10 cellular contexts compared by ENCODE assay signal in genomic region chr17:31919802-31920525, GRCh38. TPM values are rescaled to one million over a fixed set of nuclear protein-coding genes. Genes with fewer than 3 reads are reported as not detected.
DNase-seq lines count a peak whose midpoint lies in the region; ATAC-seq, FAIRE-seq and TF ChIP-seq lines count a peak whose summit lies in the region.
"Had no signal": no experiment of that assay in that cellular context is flagged by ENCODE, and none has a peak within 500 bp of the region (broad histone marks: within the 10 kb centered on the region; RNA-seq: fewer than 3 reads in every experiment).

No MANE protein-coding gene starts in this region.

- H3K9me3 ChIP-seq in HepG2 (ENCODE audit: low read length) (no peaks in the 10 kb centered on the region), right lobe of liver (no peaks in the 10 kb centered on the region), upper lobe of right lung (no peaks in the 10 kb centered on the region)
- H3K9me3 ChIP-seq: heart left ventricle had no signal

- DNase-seq in HepG2 (ENCODE audit: low spot score) (peak; percentile 6), right lobe of liver (no peak), fibroblast of mammary gland (ENCODE audit: low read depth) (peak; percentile 41), upper lobe of right lung (peak; percentile 18), C1 segment of cervical spinal cord (lab: John Stamatoyannopoulos, UW) (no peak), NCI-H146 (lab: John Stamatoyannopoulos, UW) (no peak)
- peak; percentile 34 to 40 for DNase-seq in activated CD4-positive, alpha-beta T cell treated with anti-CD3 and anti-CD28 coated beads, Interleukin-2, amount 50 U/mL, for 48 hours
- DNase-seq: heart left ventricle had no signal

- H3K4me3 ChIP-seq in HepG2 (replicated peaks in 1 of 3; ENCODE audit: insufficient read depth in 1 of 3, low read depth in 2 of 3, low read length in 3 of 3) (no peak overlapping the region), right lobe of liver (no peak overlapping the region), fibroblast of mammary gland (ENCODE audit: control insufficient read depth, low read depth, low read length) (no peak overlapping the region), upper lobe of right lung (no peak overlapping the region)
- H3K4me3 ChIP-seq: heart left ventricle had no signal

- H2AFZ ChIP-seq in HepG2 (ENCODE audit: low read length) = no peak overlapping the region

- intact Hi-C loops in HepG2 (cut with micrococcal nuclease; ENCODE audit: unreplicated experiment) = no loop called here
- intact Hi-C loops in right lobe of liver (cut with DNase I) = no loop called here
- intact Hi-C loops in upper lobe of right lung (cut with DNase I) = no loop called here

- no peaks in the 10 kb centered on the region; a peak in 1 of 5 replicates for H3K27me3 ChIP-seq in HepG2 (ENCODE audit: control insufficient read depth in 1 of 2, insufficient read depth in 2 of 2, low read length in 2 of 2)
- no peaks in the 10 kb centered on the region for H3K27me3 ChIP-seq in right lobe of liver
- H3K27me3 ChIP-seq in upper lobe of right lung = peaks cover 29% of the 10 kb centered on the region

- no peak overlapping the region for H3K9ac ChIP-seq in HepG2 (ENCODE audit: insufficient read depth, low read depth, low read length)

- TF ChIP-seq POLR2A in HepG2 (IDR thresholded peaks at IDR 0.05; ENCODE audit: insufficient read depth in 1 of 2, low read depth in 2 of 2, low read length in 2 of 2) = no peak
- TF ChIP-seq POLR2A in right lobe of liver (IDR thresholded peaks at IDR 0.05) = no peak

- CTCF ChIA-PET in HepG2 (lab: Yijun Ruan, JAX; ENCODE audit: low intra/inter-chr PET ratio, low total read pairs) = no interaction called here

- no peak for ATAC-seq in HepG2
- ATAC-seq in right lobe of liver = no peak
- ATAC-seq in upper lobe of right lung = no peak
- ATAC-seq in GM19023 (IDR thresholded peaks at IDR 0.05; ENCODE audit: unreplicated experiment) = no peak
- ATAC-seq: heart left ventricle had no signal

- no peak for TF ChIP-seq CTCF in HepG2 (CRISPR knock-in tag; IDR thresholded peaks at IDR 0.05)
- no peak for TF ChIP-seq CTCF in right lobe of liver (IDR thresholded peaks at IDR 0.05)
- no peak for TF ChIP-seq CTCF in fibroblast of mammary gland (conservative IDR thresholded peaks at IDR 0.05; ENCODE audit: control insufficient read depth, insufficient read depth, low read depth, low read length)
- no peak for TF ChIP-seq CTCF in upper lobe of right lung (IDR thresholded peaks at IDR 0.05)

- H3K36me3 ChIP-seq in HepG2 (replicated peaks in 1 of 2; ENCODE audit: control insufficient read depth in 1 of 2, insufficient read depth in 2 of 2, low read length in 2 of 2) (no peaks in the 10 kb centered on the region), right lobe of liver (no peaks in the 10 kb centered on the region), upper lobe of right lung (no peaks in the 10 kb centered on the region)
- H3K36me3 ChIP-seq: heart left ventricle had no signal

- H4K20me1 ChIP-seq in HepG2 (ENCODE audit: insufficient read depth, low read length) = no peaks in the 10 kb centered on the region

- no peak overlapping the region for H3K4me2 ChIP-seq in HepG2 (ENCODE audit: low read depth, low read length)

- no peak for FAIRE-seq in HepG2 (lab: Jason Lieb, UNC)
- FAIRE-seq: RCC 7860 had no signal

- TF ChIP-seq RAD21 in HepG2 (CRISPR knock-in tag; IDR thresholded peaks at IDR 0.05) = no peak

- TF ChIP-seq EP300 in HepG2 (IDR thresholded peaks at IDR 0.05; ENCODE audit: low read depth in 2 of 2, low read length in 2 of 2) = no peak
- no peak for TF ChIP-seq EP300 in HepG2 (CRISPR knock-in tag; IDR thresholded peaks at IDR 0.05; ENCODE audit: borderline replicate concordance)

- POLR2A ChIA-PET in HepG2 (lab: Yijun Ruan, JAX) = no interaction called here

- 45% methylated on average over 10 of the region's 10 CpGs for WGBS in HepG2 (ENCODE audit: low lambda C conversion rate)
- WGBS in right lobe of liver (ENCODE audit: insufficient coverage, low coverage, low lambda C conversion rate, missing lambda C conversion rate) = 78% methylated on average over 9 of the region's 10 CpGs

- no TSS peak for BruUV-seq in HepG2 (replicated peaks; lab: Mats Ljungman, UMichigan)

- H3K4me1 ChIP-seq in HepG2 (ENCODE audit: insufficient read depth, low read length) (peaks cover 20% of the 10 kb centered on the region; the same call in 1 of the 2 replicates), right lobe of liver (peaks cover 0 to 4% (median 0%) of the 10 kb centered on the region in 4 donors), upper lobe of right lung (no peaks in the 10 kb centered on the region)

- H3K27ac ChIP-seq in HepG2 (ENCODE audit: extremely low read length, insufficient read depth, low read length) = no peak overlapping the region
- no peak overlapping the region for H3K27ac ChIP-seq in right lobe of liver
- H3K27ac ChIP-seq in upper lobe of right lung = no peak overlapping the region
- H3K27ac ChIP-seq: heart left ventricle had no signal

- H3K79me2 ChIP-seq in HepG2 (ENCODE audit: insufficient read depth, low read length) = no peaks in the 10 kb centered on the region

- in situ Hi-C loops in HepG2 (cut with HindIII; ENCODE audit: extremely low pct_ligation_motif_present, low pct_unique_long_range_greater_than_20kb) = no loop called here

TF ChIP-seq in HepG2, 621 proteins besides CTCF, POLR2A, EP300 and RAD21 (continues in another document):
- TF ChIP-seq REPIN1 (CRISPR knock-in tag; IDR thresholded peaks at IDR 0.05; ENCODE audit: borderline replicate concordance, low read depth) = no peak
- no peak for TF ChIP-seq IKZF1 (IDR thresholded peaks at IDR 0.05)
- TF ChIP-seq TAF1 (CRISPR knock-in tag; IDR thresholded peaks at IDR 0.05) = no peak
- TF ChIP-seq MEIS2 (CRISPR knock-in tag; IDR thresholded peaks at IDR 0.05) = no peak
- no peak for TF ChIP-seq PHF8 (CRISPR knock-in tag; IDR thresholded peaks at IDR 0.05)
- TF ChIP-seq MEIS1 (CRISPR knock-in tag; IDR thresholded peaks at IDR 0.05; ENCODE audit: borderline replicate concordance) = no peak
- no peak for TF ChIP-seq ATM (IDR thresholded peaks at IDR 0.05; ENCODE audit: borderline replicate concordance)
- no peak for TF ChIP-seq ZNF451 (CRISPR knock-in tag; IDR thresholded peaks at IDR 0.05)

RNA-seq across cellular contexts. Expression of gene SUZ12, which starts 16.8 kb away (rescaled TPM):
- total RNA-seq in HepG2 (2016; rRNA removed; fragmentation: Illumina TruSeq; extraction: Trizol) = 11.7 and 30.2 TPM in 2 replicates
- 7.4 and 7.7 TPM in 2 replicates for total RNA-seq in HepG2 (2016; cell fraction: cytosol; rRNA removed; fragmentation: Illumina TruSeq; extraction: Trizol; ENCODE audit: low read depth)
- total RNA-seq in HepG2 (2016; cell fraction: insoluble cytoplasmic fraction; rRNA removed; fragmentation: Illumina TruSeq; extraction: Trizol) = 10.5 and 28.9 TPM in 2 replicates
- total RNA-seq in HepG2 (2016; cell fraction: membrane; rRNA removed; fragmentation: Illumina TruSeq; extraction: Trizol) = 16.1 and 17.6 TPM in 2 replicates
- total RNA-seq in HepG2 (2016; cell fraction: nucleus; rRNA removed; fragmentation: Illumina TruSeq; extraction: Trizol) = 22.3 and 24.9 TPM in 2 replicates
- polyA plus RNA-seq in HepG2 (2011; rRNA removed) = 11.8 and 15.6 TPM in 2 replicates
- 4.5 and 7.2 TPM in 2 replicates for polyA plus RNA-seq in HepG2 (2011; cell fraction: cytosol; rRNA removed)
- polyA plus RNA-seq in HepG2 (2011; cell fraction: nucleus; rRNA removed) = 9.8 and 11.1 TPM in 2 replicates
- 16.2 and 20.5 TPM in 2 replicates for polyA plus RNA-seq in HepG2 (2012)
- 2.2 and 2.7 TPM in 2 replicates for polyA plus RNA-seq in HepG2 (2016; cell fraction: cytosol; fragmentation: Illumina TruSeq; extraction: Trizol; ENCODE audit: low read depth)
- polyA plus RNA-seq in HepG2 (2016; cell fraction: insoluble cytoplasmic fraction; fragmentation: Illumina TruSeq; extraction: Trizol; ENCODE audit: low read depth) = 36.4 and 36.6 TPM in 2 replicates
- 11.8 and 14.7 TPM in 2 replicates for polyA plus RNA-seq in HepG2 (2016; cell fraction: membrane; fragmentation: Illumina TruSeq; extraction: Trizol; ENCODE audit: low read depth)
- polyA plus RNA-seq in HepG2 (2016; cell fraction: nucleus; fragmentation: Illumina TruSeq; extraction: Trizol; ENCODE audit: insufficient read depth, low read depth) = 36.8 and 40.9 TPM in 2 replicates
- 4.7 and 13.3 TPM in 2 replicates for polyA minus RNA-seq in HepG2 (2011; rRNA and poly(A)+ RNA removed; ENCODE audit: low replicate concordance)
- polyA minus RNA-seq in HepG2 (2011; cell fraction: cytosol; rRNA and poly(A)+ RNA removed) = 11.4 and 15.0 TPM in 2 replicates
- 18.2 and 20.6 TPM in 2 replicates for polyA minus RNA-seq in HepG2 (2011; cell fraction: nucleus; rRNA and poly(A)+ RNA removed)
- 10 to 100 TPM in 4 of 6 experiments, 1 to 10 TPM in 2; 8.0 to 12.1 (median 10.6) TPM for total RNA-seq in right lobe of liver
- total RNA-seq in upper lobe of right lung = 24.9 TPM

RNA-seq across cellular contexts. Expression of gene UTP6, which starts 18.5 kb away (rescaled TPM):
- total RNA-seq in HepG2 (2016; rRNA removed; fragmentation: Illumina TruSeq; extraction: Trizol) = 93.7 and 162 TPM in 2 replicates
- 9.1 and 11.1 TPM in 2 replicates for total RNA-seq in HepG2 (2016; cell fraction: cytosol; rRNA removed; fragmentation: Illumina TruSeq; extraction: Trizol; ENCODE audit: low read depth)
- total RNA-seq in HepG2 (2016; cell fraction: insoluble cytoplasmic fraction; rRNA removed; fragmentation: Illumina TruSeq; extraction: Trizol) = 99.4 and 154 TPM in 2 replicates
- 18.3 and 28.4 TPM in 2 replicates for total RNA-seq in HepG2 (2016; cell fraction: membrane; rRNA removed; fragmentation: Illumina TruSeq; extraction: Trizol)
- total RNA-seq in HepG2 (2016; cell fraction: nucleus; rRNA removed; fragmentation: Illumina TruSeq; extraction: Trizol) = 53.4 and 68.3 TPM in 2 replicates
- 19.6 and 27.3 TPM in 2 replicates for polyA plus RNA-seq in HepG2 (2011; rRNA removed)
- polyA plus RNA-seq in HepG2 (2011; cell fraction: cytosol; rRNA removed) = 5.3 and 10.8 TPM in 2 replicates
- polyA plus RNA-seq in HepG2 (2011; cell fraction: nucleus; rRNA removed) = 10.4 and 19.6 TPM in 2 replicates
- 55.1 and 58.2 TPM in 2 replicates for polyA plus RNA-seq in HepG2 (2012)
- 10.9 and 11.2 TPM in 2 replicates for polyA plus RNA-seq in HepG2 (2016; cell fraction: cytosol; fragmentation: Illumina TruSeq; extraction: Trizol; ENCODE audit: low read depth)
- 125 and 141 TPM in 2 replicates for polyA plus RNA-seq in HepG2 (2016; cell fraction: insoluble cytoplasmic fraction; fragmentation: Illumina TruSeq; extraction: Trizol; ENCODE audit: low read depth)
- polyA plus RNA-seq in HepG2 (2016; cell fraction: membrane; fragmentation: Illumina TruSeq; extraction: Trizol; ENCODE audit: low read depth) = 11.9 and 16.3 TPM in 2 replicates
- polyA plus RNA-seq in HepG2 (2016; cell fraction: nucleus; fragmentation: Illumina TruSeq; extraction: Trizol; ENCODE audit: insufficient read depth, low read depth) = 109 and 112 TPM in 2 replicates
- polyA minus RNA-seq in HepG2 (2011; rRNA and poly(A)+ RNA removed; ENCODE audit: low replicate concordance) = 3.3 and 9.7 TPM in 2 replicates
- 9.6 and 15.2 TPM in 2 replicates for polyA minus RNA-seq in HepG2 (2011; cell fraction: cytosol; rRNA and poly(A)+ RNA removed)
- 21.0 and 21.1 TPM in 2 replicates for polyA minus RNA-seq in HepG2 (2011; cell fraction: nucleus; rRNA and poly(A)+ RNA removed)
- 10 to 100 TPM; 16.5 to 26.1 (median 22.2) TPM for total RNA-seq in right lobe of liver
- total RNA-seq in upper lobe of right lung = 45.4 TPM

Comparison
In these comparisons a context has a peak if more than half of its experiments do, and no peak if none do; other contexts are left out.
1. DNase-seq: peak in HepG2 (single experiment), activated CD4-positive, alpha-beta T cell treated with anti-CD3 and anti-CD28 coated beads, Interleukin-2, amount 50 U/mL, for 48 hours (2 of 2), fibroblast of mammary gland (single experiment) and upper lobe of right lung (single experiment); none in right lobe of liver (0 of 3), C1 segment of cervical spinal cord (0 of 14) and NCI-H146 (single experiment).